Comparison of ENCODE assay signal across 1 cellular context in genomic region chr3:64475037-64475436, GRCh38.
TF ChIP-seq lines count a peak whose summit lies in the region.

No MANE protein-coding gene starts in this region.

TF ChIP-seq in WTC11, 78 proteins besides CTCF, POLR2A, EP300 and RAD21 (continued from another document):
- TF ChIP-seq IRF1 (CRISPR knock-in tag; IDR thresholded peaks at IDR 0.05): no peak
- TF ChIP-seq, protein P1, sequence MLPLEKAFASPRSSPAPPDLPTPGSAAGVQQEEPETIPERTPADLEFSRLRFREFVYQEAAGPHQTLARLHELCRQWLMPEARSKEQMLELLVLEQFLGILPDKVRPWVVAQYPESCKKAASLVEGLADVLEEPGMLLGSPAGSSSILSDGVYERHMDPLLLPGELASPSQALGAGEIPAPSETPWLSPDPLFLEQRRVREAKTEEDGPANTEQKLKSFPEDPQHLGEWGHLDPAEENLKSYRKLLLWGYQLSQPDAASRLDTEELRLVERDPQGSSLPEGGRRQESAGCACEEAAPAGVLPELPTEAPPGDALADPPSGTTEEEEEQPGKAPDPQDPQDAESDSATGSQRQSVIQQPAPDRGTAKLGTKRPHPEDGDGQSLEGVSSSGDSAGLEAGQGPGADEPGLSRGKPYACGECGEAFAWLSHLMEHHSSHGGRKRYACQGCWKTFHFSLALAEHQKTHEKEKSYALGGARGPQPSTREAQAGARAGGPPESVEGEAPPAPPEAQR (CRISPR knock-in tag; IDR thresholded peaks at IDR 0.05): no peak
TF ChIP-seq in WTC11: peak in this region for 0.
